ENCODE assay signal across 7 cellular contexts in genomic region chr1:116644103-116644502, GRCh38. TPM values are rescaled to one million over a fixed set of nuclear protein-coding genes. Genes with fewer than 3 reads are reported as not detected.
A peak's percentile ranks its signal among the peaks of the same experiment; 100 is the strongest.
DNase-seq lines count a peak whose midpoint lies in the region; TF ChIP-seq lines count a peak whose summit lies in the region.
"Not testable (repeated sequence)": the region's sequence is repeated elsewhere in the genome, so short reads cannot be mapped to it uniquely, and the experiment has no call there.

No MANE protein-coding gene starts in this region.

- H3K36me3 Mint-ChIP-seq in chondrocyte (ENCODE audit: low read depth), result not testable (repeated sequence)

- H2BK5ac ChIP-seq in neuronal stem cell (ENCODE audit: low read length), result not testable (repeated sequence)

- H3K27me3 Mint-ChIP-seq in chondrocyte (ENCODE audit: low read depth), result not testable (repeated sequence)

- H3K9ac ChIP-seq in neuronal stem cell (ENCODE audit: low read depth, low read length, poor library complexity), result not testable (repeated sequence)

- H3K4me3 Mint-ChIP-seq in chondrocyte (ENCODE audit: unreplicated experiment), result not testable (repeated sequence)

- H3K27me3 ChIP-seq in SJCRH30; neuronal stem cell (ENCODE audit: control insufficient read depth in 3 of 3, insufficient read depth in 3 of 3, low read depth in 1 of 3, low read length in 3 of 3): not testable (repeated sequence)

- peaks cover 37% of the 10 kb centered on the region for H3K4me1 Mint-ChIP-seq in chondrocyte (ENCODE audit: low read depth)

- not testable (repeated sequence) for H2BK120ac ChIP-seq in neuronal stem cell (ENCODE audit: low read depth, low read length)

- H2BK12ac ChIP-seq in neuronal stem cell (ENCODE audit: low read length), result not testable (repeated sequence)

- not testable (repeated sequence) for H2BK15ac ChIP-seq in neuronal stem cell (ENCODE audit: low read length)

- not testable (repeated sequence) for H3K4ac ChIP-seq in neuronal stem cell (ENCODE audit: low read length)

- not testable (repeated sequence) for H2AK5ac ChIP-seq in neuronal stem cell (ENCODE audit: low read depth, low read length)

- not testable (repeated sequence) for H4K8ac ChIP-seq in neuronal stem cell (ENCODE audit: low read depth, low read length)

- H3K4me2 ChIP-seq in neuronal stem cell (ENCODE audit: insufficient read depth, low read length, poor library complexity, severe bottlenecking), result not testable (repeated sequence)

- H3K79me1 ChIP-seq in neuronal stem cell (ENCODE audit: low read depth, low read length), result not testable (repeated sequence)

- peak; percentile 24 for DNase-seq in DMS 273 (lab: John Stamatoyannopoulos, UW; ENCODE audit: unreplicated experiment)
- peak; percentile 30 for DNase-seq in NCI-H2107 treated with DMSO at 0.1 percent for 48 hours (lab: John Stamatoyannopoulos, UW; ENCODE audit: unreplicated experiment)
- DNase-seq in NCI-H69 (lab: John Stamatoyannopoulos, UW), result peak; percentile 54
- peak; percentile 26 to 33 for DNase-seq in SJCRH30
- DNase-seq in chondrocyte (ENCODE audit: low spot score); neuronal stem cell (ENCODE audit: low spot score): not testable (repeated sequence)
- DNase-seq in kidney tubule cell (ENCODE audit: low spot score), result peak; percentile 46

- H3K27ac Mint-ChIP-seq in chondrocyte (ENCODE audit: unreplicated experiment), result peak overlapping the region; percentile 9

- H3K27ac ChIP-seq in SJCRH30; neuronal stem cell (replicated peaks; ENCODE audit: low read length): not testable (repeated sequence)

- not testable (repeated sequence) for H3K9me3 Mint-ChIP-seq in chondrocyte (ENCODE audit: low read depth)

- H3K9me3 ChIP-seq in SJCRH30 (replicated peaks); neuronal stem cell (replicated peaks in 1 of 2; ENCODE audit: control insufficient read depth in 2 of 2, insufficient read depth in 1 of 2, low read depth in 1 of 2, low read length in 2 of 2): not testable (repeated sequence)

- H3K14ac ChIP-seq in neuronal stem cell (ENCODE audit: low read length), result not testable (repeated sequence)

- H2AFZ ChIP-seq in neuronal stem cell (ENCODE audit: low read length), result not testable (repeated sequence)

- not testable (repeated sequence) for TF ChIP-seq CTCF in chondrocyte (IDR thresholded peaks at IDR 0.05)

- not testable (repeated sequence) for H3K4me1 ChIP-seq in SJCRH30
- H3K4me1 ChIP-seq in neuronal stem cell (ENCODE audit: control insufficient read depth in 2 of 2, insufficient read depth in 1 of 2, low read depth in 1 of 2, low read length in 2 of 2), result peaks cover 20 to 25% of the 10 kb centered on the region in 2 donors

- WGBS in neuronal stem cell (ENCODE audit: extremely low coverage in 2 of 2, insufficient read length in 2 of 2, insufficient replicate concordance in 1 of 2), 2 donors, result no CpG with 5 or more reads among the region's 5 CpGs

- not testable (repeated sequence) for H3K36me3 ChIP-seq in SJCRH30; neuronal stem cell (replicated peaks in 1 of 2; ENCODE audit: control insufficient read depth in 2 of 2, insufficient read depth in 2 of 2, low read length in 2 of 2)

- not testable (repeated sequence) for H3K23ac ChIP-seq in neuronal stem cell (ENCODE audit: low read depth, low read length, poor library complexity)

- H3K4me3 ChIP-seq in SJCRH30; neuronal stem cell (ENCODE audit: low read length in 2 of 2): not testable (repeated sequence)

- not testable (repeated sequence) for H4K91ac ChIP-seq in neuronal stem cell (ENCODE audit: low read depth, low read length, poor library complexity)

- peak overlapping the region; percentile 85 for H3K18ac ChIP-seq in neuronal stem cell (ENCODE audit: low read length)

RNA-seq across cellular contexts. Expression of gene IGSF3, which starts 23.4 kb away (rescaled TPM):
- total RNA-seq in SJCRH30 (2014; rRNA removed; shearing (Covaris generic)), result 20.8 and 22.7 TPM in 2 replicates
- 20.5 to 32.0 TPM (median 20.7 TPM) in 3 replicates for total RNA-seq in chondrocyte
- 12.7 TPM for polyA plus RNA-seq in neuronal stem cell (2013, experiment 1 of 2)
- 13.8 TPM for polyA plus RNA-seq in neuronal stem cell (2013, experiment 2 of 2)
